9 cellular contexts compared by ENCODE assay signal in the genomic region with DNA sequence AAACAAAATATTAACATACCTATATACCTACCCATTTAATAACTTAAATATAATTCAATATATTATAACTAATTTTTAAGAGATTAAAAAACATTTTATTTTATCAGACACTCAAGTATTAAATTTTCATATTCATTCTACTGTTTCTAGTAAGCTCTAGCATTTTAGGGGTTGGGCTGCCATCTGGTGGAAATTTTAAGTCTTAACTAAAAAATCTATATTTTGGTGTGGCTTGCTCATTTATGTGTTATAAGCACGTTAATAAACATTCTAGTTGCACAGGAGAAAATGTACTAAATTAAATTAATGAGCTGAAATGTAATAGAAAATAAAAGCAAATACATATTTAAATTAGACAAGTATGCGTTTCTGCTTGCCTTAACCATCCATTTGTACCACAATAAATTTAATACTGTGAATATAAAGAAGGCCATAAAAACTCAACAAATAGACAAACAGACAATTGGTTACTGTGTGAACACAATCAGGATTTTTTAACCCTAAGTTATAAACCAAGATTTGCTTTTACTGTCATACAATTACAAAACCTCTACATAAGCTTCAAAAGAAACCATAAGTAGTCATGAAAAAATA.
DNase-seq lines count a peak whose midpoint lies in the region; ATAC-seq, FAIRE-seq and TF ChIP-seq lines count a peak whose summit lies in the region.
"Had no signal": no experiment of that assay in that cellular context is flagged by ENCODE, and none has a peak within 500 bp of the region (broad histone marks: within the 10 kb centered on the region; RNA-seq: fewer than 3 reads in every experiment).

No MANE protein-coding gene starts in this region.

- POLR2A ChIA-PET in Panc1 (lab: Charles Lee) = no interaction called here

- in situ Hi-C loops in Panc1 (cut with HindIII; ENCODE audit: low pct_unique_long_range_greater_than_20kb, low sequenced_read_pairs) = no loop called here

- H2AFZ ChIP-seq in Loucy (ENCODE audit: low read length) = no peak overlapping the region

- intact Hi-C loops in Panc1 (cut with micrococcal nuclease; ENCODE audit: unreplicated experiment) = loop anchor here (5.0 kb wide), 2 partner anchors 294 to 419 kb away; no protein-coding TSS in a partner anchor

- FAIRE-seq in urothelium cell line (lab: Jason Lieb, UNC) = no peak
- FAIRE-seq: GM18507 had no signal

- H3K27ac ChIP-seq in Panc1 (ENCODE audit: low read length) = no peak overlapping the region; the same call in 1 of the 2 replicates
- no peak overlapping the region for H3K27ac ChIP-seq in thoracic aorta

- no peak overlapping the region for H3K4me2 ChIP-seq in Loucy (ENCODE audit: low read depth, low read length, poor library complexity, severe bottlenecking)

- no peaks in the 10 kb centered on the region for H3K4me1 ChIP-seq in Loucy (ENCODE audit: insufficient read depth, low read length, poor library complexity, severe bottlenecking)
- no peaks in the 10 kb centered on the region for H3K4me1 ChIP-seq in Panc1 (ENCODE audit: control insufficient read depth, insufficient read depth, low read length)
- no peaks in the 10 kb centered on the region for H3K4me1 ChIP-seq in thoracic aorta (ENCODE audit: control insufficient read depth in 1 of 2, low read depth in 2 of 2)

- no peaks in the 10 kb centered on the region for H3K79me2 ChIP-seq in Loucy (ENCODE audit: insufficient read depth, low read length)

- BruUV-seq in Panc1 (replicated peaks; lab: Mats Ljungman, UMichigan) = no TSS peak

- CTCF ChIA-PET in Panc1 (lab: Charles Lee) = no interaction called here

- TF ChIP-seq CTCF in Loucy (conservative IDR thresholded peaks at IDR 0.05; ENCODE audit: low read length) (peak; percentile 49; the same call in 1 of the 2 replicates), Panc1 (IDR thresholded peaks at IDR 0.05) (peak; percentile 15; the same call in 1 of the 2 replicates), epithelial cell of proximal tubule (conservative IDR thresholded peaks at IDR 0.05; ENCODE audit: low read depth, low read length) (peak; percentile 59), thoracic aorta (IDR thresholded peaks at IDR 0.05) (peak; percentile 52)

- no peaks in the 10 kb centered on the region for H3K36me3 ChIP-seq in Loucy (ENCODE audit: insufficient read depth, low read length)
- H3K36me3 ChIP-seq in Panc1 (ENCODE audit: control insufficient read depth, insufficient read depth, low read length) = no peaks in the 10 kb centered on the region
- no peaks in the 10 kb centered on the region for H3K36me3 ChIP-seq in thoracic aorta

- no peak overlapping the region for H3K4me3 ChIP-seq in Loucy (ENCODE audit: low read length, poor library complexity, severe bottlenecking)
- no peak overlapping the region for H3K4me3 ChIP-seq in Panc1 (ENCODE audit: low read depth in 2 of 2, low read length in 2 of 2)
- no peak overlapping the region for H3K4me3 ChIP-seq in epithelial cell of proximal tubule (ENCODE audit: low read depth, low read length)
- H3K4me3 ChIP-seq in thoracic aorta = no peak overlapping the region

- no peaks in the 10 kb centered on the region for H3K9me2 ChIP-seq in Loucy (replicated peaks; ENCODE audit: low read depth, low read length)

- H3K27me3 ChIP-seq in Loucy (ENCODE audit: insufficient read depth, low read length, poor library complexity, severe bottlenecking) (no peaks in the 10 kb centered on the region), Panc1 (ENCODE audit: control insufficient read depth, insufficient read depth, low read length) (no peaks in the 10 kb centered on the region), thoracic aorta (replicated peaks; ENCODE audit: insufficient read depth) (no peaks in the 10 kb centered on the region)

- ATAC-seq in Panc1 = no peak
- no peak for ATAC-seq in thoracic aorta (ENCODE audit: insufficient number of reproducible peaks, low FRiP score, low read depth)
- no peak for ATAC-seq in GM21381 (IDR thresholded peaks at IDR 0.05; ENCODE audit: unreplicated experiment)

- DNase-seq in COLO668 (lab: John Stamatoyannopoulos, UW; ENCODE audit: unreplicated experiment) (peak; percentile 37), Panc1 (ENCODE audit: low read depth, low spot score) (peak; percentile 27), epithelial cell of proximal tubule (ENCODE audit: low read depth) (peak; percentile 15), thoracic aorta (ENCODE audit: low spot score) (no peak), urothelium cell line (ENCODE audit: low spot score) (no peak)
- DNase-seq in stimulated activated CD4-positive, alpha-beta T cell treated with anti-CD3 and anti-CD28 coated beads, Interleukin-4, amount 100 ng/mL, for 1 hour = no peak

- H4K20me1 ChIP-seq in Loucy (ENCODE audit: insufficient read depth, low read length, poor library complexity, severe bottlenecking) = no peaks in the 10 kb centered on the region

- no peaks in the 10 kb centered on the region for H3F3A ChIP-seq in Loucy (ENCODE audit: low read depth)

- H3K9ac ChIP-seq in Loucy (ENCODE audit: low read depth, low read length, poor library complexity, severe bottlenecking) = no peak overlapping the region

- H3K9me3 ChIP-seq in Loucy (ENCODE audit: insufficient read depth, low read depth, low read length) (no peaks in the 10 kb centered on the region), Panc1 (ENCODE audit: control insufficient read depth, insufficient read depth, low read depth, low read length) (no peaks in the 10 kb centered on the region), thoracic aorta (no peaks in the 10 kb centered on the region)

Comparison
In these comparisons a context has a peak if more than half of its experiments do, and no peak if none do; other contexts are left out.
1. DNase-seq: peak in COLO668 (single experiment), Panc1 (single experiment) and epithelial cell of proximal tubule (single experiment); none in thoracic aorta (single experiment), stimulated activated CD4-positive, alpha-beta T cell treated with anti-CD3 and anti-CD28 coated beads, Interleukin-4, amount 100 ng/mL, for 1 hour (single experiment) and urothelium cell line (single experiment).
2. Peak in every context shown above with its lines, with median percentiles within 50 percentile points of each other: CTCF ChIP-seq.